Comparison of ENCODE assay signal across 8 cellular contexts in genomic region chr1:43367026-43367903, GRCh38. TPM values are rescaled to one million over a fixed set of nuclear protein-coding genes. Genes with fewer than 3 reads are reported as not detected.
DNase-seq lines count a peak whose midpoint lies in the region; ATAC-seq, FAIRE-seq and TF ChIP-seq lines count a peak whose summit lies in the region.

No MANE protein-coding gene starts in this region.

- peaks cover 6 to 8% of the 10 kb centered on the region in 2 experiments; a peak in 4 of 5 replicates for H3K36me3 ChIP-seq in HepG2 (replicated peaks in 1 of 2; ENCODE audit: control insufficient read depth in 1 of 2, insufficient read depth in 2 of 2, low read length in 2 of 2)

- TF ChIP-seq CTCF in AG04450 (IDR thresholded peaks at IDR 0.05; ENCODE audit: low read depth, low read length) = 0 out of 2 replicates have a peak, but pooled peaks have one; percentile 1
- TF ChIP-seq CTCF in HepG2 (CRISPR knock-in tag; IDR thresholded peaks at IDR 0.05) = no peak

- CTCF ChIA-PET in AG04450 (lab: Charles Lee) = interaction anchor here (0.6 to 1.6 kb wide), 6 partner anchors 10 to 1376 kb away, joined by 3 to 6 read pairs (median 4); no protein-coding TSS in a partner anchor
- CTCF ChIA-PET in HepG2 (lab: Yijun Ruan, JAX; ENCODE audit: low intra/inter-chr PET ratio, low total read pairs) = no interaction called here

- TF ChIP-seq EP300 in HepG2 (IDR thresholded peaks at IDR 0.05; ENCODE audit: low read depth in 2 of 2, low read length in 2 of 2) = no peak
- TF ChIP-seq EP300 in HepG2 (CRISPR knock-in tag; IDR thresholded peaks at IDR 0.05; ENCODE audit: borderline replicate concordance) = no peak

- H3K27ac ChIP-seq in AG04450 (ENCODE audit: low read depth, low read length) (peak overlapping the region; percentile 57), caudate nucleus (ENCODE audit: low read depth, low read length) (peak overlapping the region; percentile 93), HepG2 (ENCODE audit: extremely low read length, insufficient read depth, low read length) (peak overlapping the region; percentile 82)

- H4K20me1 ChIP-seq in HepG2 (ENCODE audit: insufficient read depth, low read length) = no peaks in the 10 kb centered on the region

- H3K79me2 ChIP-seq in HepG2 (ENCODE audit: insufficient read depth, low read length) = peaks cover 13% of the 10 kb centered on the region

- intact Hi-C loops in HepG2 (cut with micrococcal nuclease; ENCODE audit: unreplicated experiment) = no loop called here

- peak; percentile 35 for ATAC-seq in GM19043 (IDR thresholded peaks at IDR 0.05; ENCODE audit: low read depth, unreplicated experiment)
- ATAC-seq in HG03175 (IDR thresholded peaks at IDR 0.05; ENCODE audit: unreplicated experiment) = peak; percentile 29
- ATAC-seq in HepG2 = peak; percentile 63

- no peak for FAIRE-seq in HepG2 (lab: Jason Lieb, UNC)

- H3K4me1 ChIP-seq in HepG2 (ENCODE audit: insufficient read depth, low read length) = peaks cover 60% of the 10 kb centered on the region

- DNase-seq in AG04450 (ENCODE audit: low read depth, low spot score) (no peak), T-helper 2 cell (peak in 3 of 5 experiments; percentile 9 to 51 (median 37)), caudate nucleus (lab: John Stamatoyannopoulos, UW) (no peak), HepG2 (ENCODE audit: low spot score) (no peak), globus pallidus (ENCODE audit: low spot score) (no peak)
- DNase-seq in stimulated activated CD8-positive, alpha-beta memory T cell treated with anti-CD3 and anti-CD28 coated beads, Interleukin-4, amount 100 ng/mL, for 48 hours = peak; percentile 47

- H3K9ac ChIP-seq in HepG2 (ENCODE audit: insufficient read depth, low read depth, low read length) = peak overlapping the region; percentile 76

- in situ Hi-C loops in HepG2 (cut with HindIII; ENCODE audit: extremely low pct_ligation_motif_present, low pct_unique_long_range_greater_than_20kb) = no loop called here

- H3K27me3 ChIP-seq in AG04450 (ENCODE audit: control insufficient read depth, insufficient read depth, low read length) = no peaks in the 10 kb centered on the region
- H3K27me3 ChIP-seq in HepG2 (ENCODE audit: control insufficient read depth in 1 of 2, insufficient read depth in 2 of 2, low read length in 2 of 2) = no peaks in the 10 kb centered on the region

- no peak overlapping the region for H2AFZ ChIP-seq in HepG2 (ENCODE audit: low read length)

- H3K9me3 ChIP-seq in AG04450 (ENCODE audit: control insufficient read depth, insufficient read depth, low read length) (peaks cover 4% of the 10 kb centered on the region; the same call in 1 of the 2 replicates), HepG2 (ENCODE audit: low read length) (no peaks in the 10 kb centered on the region)

- POLR2A ChIA-PET in AG04450 (lab: Yijun Ruan, JAX) (interaction anchor here (0.6 to 2.6 kb wide), 6 partner anchors 9 to 137 kb away, joined by 3 to 25 read pairs (median 4); partner anchors contain the start of gene CDC20), HepG2 (lab: Yijun Ruan, JAX) (interaction anchor here (1.2 to 3.8 kb wide), 5 partner anchors 9 to 23 kb away, joined by 3 to 32 read pairs (median 21); partner anchors contain the start of genes CDC20, MED8 and SZT2)

- 0% methylated on average over 13 of the region's 48 CpGs for WGBS in HepG2 (ENCODE audit: low lambda C conversion rate)

- TSS peak; percentile 58 for BruUV-seq in HepG2 (replicated peaks; lab: Mats Ljungman, UMichigan)

- no peak; the same call in 1 of the 2 replicates for TF ChIP-seq RAD21 in HepG2 (CRISPR knock-in tag; IDR thresholded peaks at IDR 0.05)

- no peak for TF ChIP-seq POLR2A in HepG2 (IDR thresholded peaks at IDR 0.05; ENCODE audit: insufficient read depth in 1 of 2, low read depth in 2 of 2, low read length in 2 of 2)

- H3K4me3 ChIP-seq in AG04450 (ENCODE audit: low read depth, low read length) (peak overlapping the region; percentile 78), HepG2 (replicated peaks in 1 of 3; ENCODE audit: insufficient read depth in 1 of 3, low read depth in 2 of 3, low read length in 3 of 3) (peak overlapping the region; percentile 74 to 88 (median 79))

- peak overlapping the region; percentile 92 for H3K4me2 ChIP-seq in HepG2 (ENCODE audit: low read depth, low read length)

RNA-seq across cellular contexts. Expression of gene ELOVL1, which starts 0.5 kb away (rescaled TPM):
- polyA plus RNA-seq in AG04450 (2011; rRNA removed) = 165 and 167 TPM in 2 replicates
- 90.0 and 97.7 TPM in 2 replicates for polyA minus RNA-seq in AG04450 (2011; rRNA and poly(A)+ RNA removed)
- total RNA-seq in HepG2 (2016; rRNA removed; fragmentation: Illumina TruSeq; extraction: Trizol) = 29.7 and 55.2 TPM in 2 replicates
- 12.3 and 14.1 TPM in 2 replicates for total RNA-seq in HepG2 (2016; cell fraction: cytosol; rRNA removed; fragmentation: Illumina TruSeq; extraction: Trizol; ENCODE audit: low read depth)
- total RNA-seq in HepG2 (2016; cell fraction: insoluble cytoplasmic fraction; rRNA removed; fragmentation: Illumina TruSeq; extraction: Trizol) = 31.2 and 54.3 TPM in 2 replicates
- total RNA-seq in HepG2 (2016; cell fraction: membrane; rRNA removed; fragmentation: Illumina TruSeq; extraction: Trizol) = 23.3 and 25.4 TPM in 2 replicates
- 40.7 and 42.5 TPM in 2 replicates for total RNA-seq in HepG2 (2016; cell fraction: nucleus; rRNA removed; fragmentation: Illumina TruSeq; extraction: Trizol)
- polyA plus RNA-seq in HepG2 (2011; rRNA removed) = 77.4 and 95.9 TPM in 2 replicates
- 64.9 and 73.4 TPM in 2 replicates for polyA plus RNA-seq in HepG2 (2011; cell fraction: cytosol; rRNA removed)
- 44.8 and 54.7 TPM in 2 replicates for polyA plus RNA-seq in HepG2 (2011; cell fraction: nucleus; rRNA removed)
- 33.2 and 44.1 TPM in 2 replicates for polyA plus RNA-seq in HepG2 (2012)
- 17.0 and 18.2 TPM in 2 replicates for polyA plus RNA-seq in HepG2 (2016; cell fraction: cytosol; fragmentation: Illumina TruSeq; extraction: Trizol; ENCODE audit: low read depth)
- polyA plus RNA-seq in HepG2 (2016; cell fraction: insoluble cytoplasmic fraction; fragmentation: Illumina TruSeq; extraction: Trizol; ENCODE audit: low read depth) = 37.9 and 39.0 TPM in 2 replicates
- polyA plus RNA-seq in HepG2 (2016; cell fraction: membrane; fragmentation: Illumina TruSeq; extraction: Trizol; ENCODE audit: low read depth) = 23.8 and 25.7 TPM in 2 replicates
- 78.4 and 80.0 TPM in 2 replicates for polyA plus RNA-seq in HepG2 (2016; cell fraction: nucleus; fragmentation: Illumina TruSeq; extraction: Trizol; ENCODE audit: insufficient read depth, low read depth)
- 60.0 and 196 TPM in 2 replicates for polyA minus RNA-seq in HepG2 (2011; rRNA and poly(A)+ RNA removed; ENCODE audit: low replicate concordance)
- 18.8 and 25.8 TPM in 2 replicates for polyA minus RNA-seq in HepG2 (2011; cell fraction: cytosol; rRNA and poly(A)+ RNA removed)
- 9.5 and 12.1 TPM in 2 replicates for polyA minus RNA-seq in HepG2 (2011; cell fraction: nucleus; rRNA and poly(A)+ RNA removed)

RNA-seq across cellular contexts. Expression of gene CDC20, which starts 8.5 kb away (rescaled TPM):
- polyA plus RNA-seq in AG04450 (2011; rRNA removed) (22.8 and 27.5 TPM in 2 replicates), HepG2 (2011; rRNA removed) (39.5 and 57.9 TPM in 2 replicates)
- 41.6 and 47.4 TPM in 2 replicates for polyA minus RNA-seq in AG04450 (2011; rRNA and poly(A)+ RNA removed)
- 90.0 and 97.8 TPM in 2 replicates for total RNA-seq in HepG2 (2016; rRNA removed; fragmentation: Illumina TruSeq; extraction: Trizol)
- 46.4 and 52.0 TPM in 2 replicates for total RNA-seq in HepG2 (2016; cell fraction: cytosol; rRNA removed; fragmentation: Illumina TruSeq; extraction: Trizol; ENCODE audit: low read depth)
- 83.1 and 89.9 TPM in 2 replicates for total RNA-seq in HepG2 (2016; cell fraction: insoluble cytoplasmic fraction; rRNA removed; fragmentation: Illumina TruSeq; extraction: Trizol)
- 44.6 and 48.1 TPM in 2 replicates for total RNA-seq in HepG2 (2016; cell fraction: membrane; rRNA removed; fragmentation: Illumina TruSeq; extraction: Trizol)
- 41.5 and 42.9 TPM in 2 replicates for total RNA-seq in HepG2 (2016; cell fraction: nucleus; rRNA removed; fragmentation: Illumina TruSeq; extraction: Trizol)
- 30.0 and 51.5 TPM in 2 replicates for polyA plus RNA-seq in HepG2 (2011; cell fraction: cytosol; rRNA removed)
- 32.3 and 62.8 TPM in 2 replicates for polyA plus RNA-seq in HepG2 (2011; cell fraction: nucleus; rRNA removed)
- 30.3 and 42.3 TPM in 2 replicates for polyA plus RNA-seq in HepG2 (2012)
- 55.7 and 55.8 TPM in 2 replicates for polyA plus RNA-seq in HepG2 (2016; cell fraction: cytosol; fragmentation: Illumina TruSeq; extraction: Trizol; ENCODE audit: low read depth)
- 111 and 128 TPM in 2 replicates for polyA plus RNA-seq in HepG2 (2016; cell fraction: insoluble cytoplasmic fraction; fragmentation: Illumina TruSeq; extraction: Trizol; ENCODE audit: low read depth)
- polyA plus RNA-seq in HepG2 (2016; cell fraction: membrane; fragmentation: Illumina TruSeq; extraction: Trizol; ENCODE audit: low read depth) = 48.3 and 54.4 TPM in 2 replicates
- polyA plus RNA-seq in HepG2 (2016; cell fraction: nucleus; fragmentation: Illumina TruSeq; extraction: Trizol; ENCODE audit: insufficient read depth, low read depth) = 82.6 and 84.9 TPM in 2 replicates
- 131 and 377 TPM in 2 replicates for polyA minus RNA-seq in HepG2 (2011; rRNA and poly(A)+ RNA removed; ENCODE audit: low replicate concordance)
- 20.8 and 38.2 TPM in 2 replicates for polyA minus RNA-seq in HepG2 (2011; cell fraction: cytosol; rRNA and poly(A)+ RNA removed)
- polyA minus RNA-seq in HepG2 (2011; cell fraction: nucleus; rRNA and poly(A)+ RNA removed) = 12.4 and 21.2 TPM in 2 replicates

RNA-seq across cellular contexts. Expression of gene MED8, which starts 22.3 kb away (rescaled TPM):
- polyA plus RNA-seq in AG04450 (2011; rRNA removed) (59.3 and 63.7 TPM in 2 replicates), HepG2 (2011; rRNA removed) (13.0 and 16.9 TPM in 2 replicates)
- 36.9 and 41.8 TPM in 2 replicates for polyA minus RNA-seq in AG04450 (2011; rRNA and poly(A)+ RNA removed)
- total RNA-seq in HepG2 (2016; rRNA removed; fragmentation: Illumina TruSeq; extraction: Trizol) = 77.4 and 112 TPM in 2 replicates
- total RNA-seq in HepG2 (2016; cell fraction: cytosol; rRNA removed; fragmentation: Illumina TruSeq; extraction: Trizol; ENCODE audit: low read depth) = 27.8 and 29.8 TPM in 2 replicates
- total RNA-seq in HepG2 (2016; cell fraction: insoluble cytoplasmic fraction; rRNA removed; fragmentation: Illumina TruSeq; extraction: Trizol) = 79.1 and 119 TPM in 2 replicates
- 39.9 and 44.3 TPM in 2 replicates for total RNA-seq in HepG2 (2016; cell fraction: membrane; rRNA removed; fragmentation: Illumina TruSeq; extraction: Trizol)
- total RNA-seq in HepG2 (2016; cell fraction: nucleus; rRNA removed; fragmentation: Illumina TruSeq; extraction: Trizol) = 30.3 and 33.9 TPM in 2 replicates
- 15.2 and 18.5 TPM in 2 replicates for polyA plus RNA-seq in HepG2 (2011; cell fraction: cytosol; rRNA removed)
- 27.4 and 29.3 TPM in 2 replicates for polyA plus RNA-seq in HepG2 (2011; cell fraction: nucleus; rRNA removed)
- polyA plus RNA-seq in HepG2 (2012) = 34.9 and 41.7 TPM in 2 replicates
- 23.6 and 24.6 TPM in 2 replicates for polyA plus RNA-seq in HepG2 (2016; cell fraction: cytosol; fragmentation: Illumina TruSeq; extraction: Trizol; ENCODE audit: low read depth)
- 98.6 and 98.7 TPM in 2 replicates for polyA plus RNA-seq in HepG2 (2016; cell fraction: insoluble cytoplasmic fraction; fragmentation: Illumina TruSeq; extraction: Trizol; ENCODE audit: low read depth)
- polyA plus RNA-seq in HepG2 (2016; cell fraction: membrane; fragmentation: Illumina TruSeq; extraction: Trizol; ENCODE audit: low read depth) = 30.8 and 31.0 TPM in 2 replicates
- polyA plus RNA-seq in HepG2 (2016; cell fraction: nucleus; fragmentation: Illumina TruSeq; extraction: Trizol; ENCODE audit: insufficient read depth, low read depth) = 48.4 and 55.2 TPM in 2 replicates
- polyA minus RNA-seq in HepG2 (2011; rRNA and poly(A)+ RNA removed; ENCODE audit: low replicate concordance) = 11.0 and 19.2 TPM in 2 replicates
- 14.2 and 14.7 TPM in 2 replicates for polyA minus RNA-seq in HepG2 (2011; cell fraction: cytosol; rRNA and poly(A)+ RNA removed)
- polyA minus RNA-seq in HepG2 (2011; cell fraction: nucleus; rRNA and poly(A)+ RNA removed) = 30.3 and 36.6 TPM in 2 replicates

RNA-seq across cellular contexts. Expression of gene SZT2, which starts 22.4 kb away (rescaled TPM):
- polyA plus RNA-seq in AG04450 (2011; rRNA removed) (9.4 and 10.4 TPM in 2 replicates), HepG2 (2011; rRNA removed) (8.8 and 9.8 TPM in 2 replicates)
- polyA minus RNA-seq in AG04450 (2011; rRNA and poly(A)+ RNA removed) = 43.5 and 51.1 TPM in 2 replicates
- total RNA-seq in HepG2 (2016; rRNA removed; fragmentation: Illumina TruSeq; extraction: Trizol) = 5.6 and 8.0 TPM in 2 replicates
- 3.8 TPM in 2 replicates for total RNA-seq in HepG2 (2016; cell fraction: cytosol; rRNA removed; fragmentation: Illumina TruSeq; extraction: Trizol; ENCODE audit: low read depth)
- total RNA-seq in HepG2 (2016; cell fraction: insoluble cytoplasmic fraction; rRNA removed; fragmentation: Illumina TruSeq; extraction: Trizol) = 4.3 and 9.7 TPM in 2 replicates
- total RNA-seq in HepG2 (2016; cell fraction: membrane; rRNA removed; fragmentation: Illumina TruSeq; extraction: Trizol) = 3.6 TPM in 2 replicates
- 17.5 and 18.0 TPM in 2 replicates for total RNA-seq in HepG2 (2016; cell fraction: nucleus; rRNA removed; fragmentation: Illumina TruSeq; extraction: Trizol)
- 2.2 and 3.1 TPM in 2 replicates for polyA plus RNA-seq in HepG2 (2011; cell fraction: cytosol; rRNA removed)
- polyA plus RNA-seq in HepG2 (2011; cell fraction: nucleus; rRNA removed) = 58.1 and 68.7 TPM in 2 replicates
- polyA plus RNA-seq in HepG2 (2012) = 7.8 and 8.7 TPM in 2 replicates
- polyA plus RNA-seq in HepG2 (2016; cell fraction: cytosol; fragmentation: Illumina TruSeq; extraction: Trizol; ENCODE audit: low read depth) = 0.57 and 0.69 TPM in 2 replicates
- 2.9 and 3.7 TPM in 2 replicates for polyA plus RNA-seq in HepG2 (2016; cell fraction: insoluble cytoplasmic fraction; fragmentation: Illumina TruSeq; extraction: Trizol; ENCODE audit: low read depth)
- 1.2 and 1.3 TPM in 2 replicates for polyA plus RNA-seq in HepG2 (2016; cell fraction: membrane; fragmentation: Illumina TruSeq; extraction: Trizol; ENCODE audit: low read depth)
- 23.7 and 25.9 TPM in 2 replicates for polyA plus RNA-seq in HepG2 (2016; cell fraction: nucleus; fragmentation: Illumina TruSeq; extraction: Trizol; ENCODE audit: insufficient read depth, low read depth)
- polyA minus RNA-seq in HepG2 (2011; rRNA and poly(A)+ RNA removed; ENCODE audit: low replicate concordance) = 36.3 and 51.9 TPM in 2 replicates
- polyA minus RNA-seq in HepG2 (2011; cell fraction: cytosol; rRNA and poly(A)+ RNA removed) = 3.5 and 5.0 TPM in 2 replicates
- polyA minus RNA-seq in HepG2 (2011; cell fraction: nucleus; rRNA and poly(A)+ RNA removed) = 55.9 and 71.0 TPM in 2 replicates

RNA-seq across cellular contexts. Expression of gene MPL, which starts 29.6 kb away (rescaled TPM):
- polyA plus RNA-seq in AG04450 (2011; rRNA removed) (not detected in 2 replicates), HepG2 (2011; rRNA removed) (not detected in 2 replicates)
- not detected in 2 replicates for polyA minus RNA-seq in AG04450 (2011; rRNA and poly(A)+ RNA removed)
- not detected in 2 replicates for total RNA-seq in HepG2 (2016; rRNA removed; fragmentation: Illumina TruSeq; extraction: Trizol)
- total RNA-seq in HepG2 (2016; cell fraction: cytosol; rRNA removed; fragmentation: Illumina TruSeq; extraction: Trizol; ENCODE audit: low read depth) = 0.30 TPM in 1 of 2 replicates, not detected in the other
- not detected in 2 replicates for total RNA-seq in HepG2 (2016; cell fraction: insoluble cytoplasmic fraction; rRNA removed; fragmentation: Illumina TruSeq; extraction: Trizol)
- total RNA-seq in HepG2 (2016; cell fraction: membrane; rRNA removed; fragmentation: Illumina TruSeq; extraction: Trizol) = not detected in 2 replicates
- not detected in 2 replicates for total RNA-seq in HepG2 (2016; cell fraction: nucleus; rRNA removed; fragmentation: Illumina TruSeq; extraction: Trizol)
- not detected in 2 replicates for polyA plus RNA-seq in HepG2 (2011; cell fraction: cytosol; rRNA removed)
- polyA plus RNA-seq in HepG2 (2011; cell fraction: nucleus; rRNA removed) = not detected in 2 replicates
- polyA plus RNA-seq in HepG2 (2012) = not detected in 2 replicates
- not detected in 2 replicates for polyA plus RNA-seq in HepG2 (2016; cell fraction: cytosol; fragmentation: Illumina TruSeq; extraction: Trizol; ENCODE audit: low read depth)
- 0.12 TPM in 1 of 2 replicates, not detected in the other for polyA plus RNA-seq in HepG2 (2016; cell fraction: insoluble cytoplasmic fraction; fragmentation: Illumina TruSeq; extraction: Trizol; ENCODE audit: low read depth)
- polyA plus RNA-seq in HepG2 (2016; cell fraction: membrane; fragmentation: Illumina TruSeq; extraction: Trizol; ENCODE audit: low read depth) = not detected in 2 replicates
- not detected in 2 replicates for polyA plus RNA-seq in HepG2 (2016; cell fraction: nucleus; fragmentation: Illumina TruSeq; extraction: Trizol; ENCODE audit: insufficient read depth, low read depth)
- 0.54 TPM in 1 of 2 replicates, not detected in the other for polyA minus RNA-seq in HepG2 (2011; rRNA and poly(A)+ RNA removed; ENCODE audit: low replicate concordance)
- not detected in 2 replicates for polyA minus RNA-seq in HepG2 (2011; cell fraction: cytosol; rRNA and poly(A)+ RNA removed)
- not detected in 2 replicates for polyA minus RNA-seq in HepG2 (2011; cell fraction: nucleus; rRNA and poly(A)+ RNA removed)

Comparison
In these comparisons a context has a peak if more than half of its experiments do, and no peak if none do; other contexts are left out.
1. DNase-seq: peak in T-helper 2 cell (3 of 5) and stimulated activated CD8-positive, alpha-beta memory T cell treated with anti-CD3 and anti-CD28 coated beads, Interleukin-4, amount 100 ng/mL, for 48 hours (single experiment); none in AG04450 (single experiment), caudate nucleus (0 of 61), HepG2 (single experiment) and globus pallidus (single experiment).
2. Peak in every context shown above with its lines, with median percentiles within 50 percentile points of each other: H3K27ac ChIP-seq and ATAC-seq.